ENCODE assay signal across 1 cellular context in genomic region chr2:160271166-160272086, GRCh38.
TF ChIP-seq lines count a peak whose summit lies in the region.

No MANE protein-coding gene starts in this region.

TF ChIP-seq in SK-N-SH treated with all-trans-retinoic acid at 6 μM for 48 hours, 23 proteins besides CTCF, POLR2A, EP300 and RAD21 (continued from another document):
- TF ChIP-seq RARB (CRISPR knock-in tag; IDR thresholded peaks at IDR 0.05) (no peak), GLIS3 (CRISPR knock-in tag; IDR thresholded peaks at IDR 0.05) (no peak), CREB5 (CRISPR knock-in tag; IDR thresholded peaks at IDR 0.05; ENCODE audit: low read depth) (no peak), ZFP30 (CRISPR knock-in tag; IDR thresholded peaks at IDR 0.05) (no peak), TSHZ2 (CRISPR knock-in tag; IDR thresholded peaks at IDR 0.05) (no peak), ZNF70 (CRISPR knock-in tag; IDR thresholded peaks at IDR 0.05) (no peak)
